ENCODE assay signal across 11 cellular contexts in genomic region chr11:43933608-43934358, GRCh38. TPM values are rescaled to one million over a fixed set of nuclear protein-coding genes. Genes with fewer than 3 reads are reported as not detected.
DNase-seq lines count a peak whose midpoint lies in the region; ATAC-seq and TF ChIP-seq lines count a peak whose summit lies in the region.
"Had no signal": no experiment of that assay in that cellular context is flagged by ENCODE, and none has a peak within 500 bp of the region (broad histone marks: within the 10 kb centered on the region; RNA-seq: fewer than 3 reads in every experiment).

No MANE protein-coding gene starts in this region.

- TF ChIP-seq CTCF in fibroblast of the aortic adventitia (IDR thresholded peaks at IDR 0.05; ENCODE audit: insufficient read depth, low read length): no peak

- no peak overlapping the region for H3K4me3 ChIP-seq in fibroblast of the aortic adventitia (ENCODE audit: low read depth, low read length)
- H3K4me3 ChIP-seq in skeletal muscle cell (ENCODE audit: low read depth, low read length): peak overlapping the region; percentile 27

- DNase-seq in NCI-H345 (lab: John Stamatoyannopoulos, UW) (peak; percentile 25), NCI-H345 treated with DMSO at 0.1 percent for 48 hours (lab: John Stamatoyannopoulos, UW; ENCODE audit: unreplicated experiment) (no peak), NCI-H2227 treated with DMSO at 0.1 percent for 48 hours (lab: John Stamatoyannopoulos, UW) (peak; percentile 46), fibroblast of the aortic adventitia (ENCODE audit: low read depth) (peak; percentile 65), skeletal muscle cell (ENCODE audit: low read depth) (peak; percentile 62), ecto neural progenitor cell (ENCODE audit: low spot score) (no peak)
- DNase-seq: activated naive CD4-positive, alpha-beta T cell treated with anti-CD3 and anti-CD28 coated beads for 36 hours; natural killer cell; NCI-H1105 treated with DMSO at 0.1 percent for 48 hours had no signal

- ATAC-seq in esophagus mucosa (no peak), GM19397 (IDR thresholded peaks at IDR 0.05; ENCODE audit: unreplicated experiment) (no peak)
- ATAC-seq: natural killer cell had no signal

RNA-seq across cellular contexts. Expression of gene C11orf96, which starts 8.7 kb away (rescaled TPM):
- total RNA-seq in fibroblast of the aortic adventitia (ENCODE audit: low replicate concordance): 3.2 and 6.3 TPM in 2 replicates
- total RNA-seq in esophagus mucosa: 2.7 TPM

RNA-seq across cellular contexts. Expression of gene ALKBH3, which starts 53.2 kb away (rescaled TPM):
- total RNA-seq in fibroblast of the aortic adventitia (ENCODE audit: low replicate concordance) (36.7 and 47.1 TPM in 2 replicates), esophagus mucosa (31.9 TPM)

Comparison
In these comparisons a context has a peak if more than half of its experiments do, and no peak if none do; other contexts are left out.
1. DNase-seq: peak in NCI-H345 (single experiment), NCI-H2227 treated with DMSO at 0.1 percent for 48 hours (single experiment), fibroblast of the aortic adventitia (single experiment) and skeletal muscle cell (single experiment); none in NCI-H345 treated with DMSO at 0.1 percent for 48 hours (single experiment) and ecto neural progenitor cell (single experiment).